In the genomic region with DNA sequence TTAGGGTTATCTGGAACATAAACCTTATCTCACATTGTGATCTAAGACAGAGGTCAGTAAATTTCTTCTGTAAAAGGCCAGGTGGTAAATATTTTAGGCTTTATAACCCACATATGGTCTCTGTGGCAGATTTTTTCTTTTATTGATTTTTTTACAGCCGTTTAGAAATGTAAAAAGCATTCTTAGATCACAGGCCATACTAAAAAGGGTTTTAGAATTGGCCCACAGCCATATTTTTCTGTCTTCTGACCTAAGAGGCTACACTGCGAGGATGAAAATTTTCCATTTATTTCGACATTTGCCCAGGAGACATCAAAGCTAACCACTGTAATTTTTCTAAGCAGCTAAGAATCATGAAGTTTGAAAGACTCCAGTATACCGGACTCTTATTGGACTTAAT, we compare ENCODE assay signal across 30 cellular contexts.
"Had no signal": no experiment of that assay in that cellular context is flagged by ENCODE, and none has a peak within 500 bp of the region (broad histone marks: within the 10 kb centered on the region; RNA-seq: fewer than 3 reads in every experiment).

No MANE protein-coding gene starts in this region.

- H3K36me3 Mint-ChIP-seq: activated naive CD4-positive, alpha-beta T cell treated with anti-CD3 and anti-CD28 coated beads, Interleukin-2, amount 10 ng/mL, durations not matched to agents 7 days and 5 days; activated naive CD8-positive, alpha-beta T cell treated with anti-CD3 and anti-CD28 coated beads, Interleukin-2, amount 10 ng/mL, durations not matched to agents 7 days and 5 days; naive B cell; stimulated activated effector memory CD8-positive, alpha-beta T cell treated with anti-CD3 and anti-CD28 coated beads, Interleukin-12 subunit alpha, Interleukin-12 subunit beta, amount 100 ng/mL, for 72 hours; type B pancreatic cell had no signal

- H3K27ac ChIP-seq: ovary, right lobe of liver, thoracic aorta, uterus, WERI-Rb-1 had no signal

- H3K4me3 ChIP-seq: ovary, right lobe of liver, thoracic aorta, uterus had no signal

- H3K4me1 Mint-ChIP-seq: activated CD4-positive, alpha-beta memory T cell treated with anti-CD3 and anti-CD28 coated beads, Interleukin-2, amount 10 ng/mL, durations not matched to agents 7 days and 5 days; activated naive CD4-positive, alpha-beta T cell treated with anti-CD3 and anti-CD28 coated beads, Interleukin-2, amount 10 ng/mL, durations not matched to agents 7 days and 5 days; activated naive CD8-positive, alpha-beta T cell treated with anti-CD3 and anti-CD28 coated beads, Interleukin-2, amount 10 ng/mL, durations not matched to agents 7 days and 5 days; naive B cell; stimulated activated effector memory CD8-positive, alpha-beta T cell treated with anti-CD3 and anti-CD28 coated beads, Interleukin-12 subunit alpha, Interleukin-12 subunit beta, amount 100 ng/mL, for 72 hours had no signal

- H3K36me3 ChIP-seq: ovary, right lobe of liver, thoracic aorta, uterus, WERI-Rb-1 had no signal

- FAIRE-seq: endothelial cell of umbilical vein, frontal cortex, keratinocyte, small intestine had no signal

- DNase-seq: activated CD4-positive, alpha-beta memory T cell treated with anti-CD3 and anti-CD28 coated beads, Interleukin-2, amount 10 ng/mL, durations not matched to agents 7 days and 5 days; activated CD4-positive, alpha-beta T cell treated with anti-CD3 and anti-CD28 coated beads for 48 hours; activated CD8-positive, alpha-beta memory T cell treated with anti-CD3 and anti-CD28 coated beads, Interleukin-2, amount 50 U/mL, for 48 hours; activated gamma-delta T cell; activated naive CD4-positive, alpha-beta T cell treated with anti-CD3 and anti-CD28 coated beads, Interleukin-2, amount 10 ng/mL, durations not matched to agents 7 days and 5 days; activated naive CD8-positive, alpha-beta T cell treated with anti-CD3 and anti-CD28 coated beads, Interleukin-2, amount 10 ng/mL, durations not matched to agents 7 days and 5 days; activated T-cell treated with anti-CD3 and anti-CD28 coated beads, Interleukin-2, amount 50 U/mL, for 24 hours; amniotic stem cell; caudate nucleus; cortex of kidney; effector memory CD8-positive, alpha-beta T cell; hippocampal formation; left colon; mammary epithelial cell; naive B cell; ovary; right lobe of liver; small intestine; stimulated activated CD4-positive, alpha-beta T cell treated with anti-CD3 and anti-CD28 coated beads, Interleukin-4, amount 100 ng/mL, for 24 hours; uterus; WERI-Rb-1 had no signal

- H3K4me3 Mint-ChIP-seq: activated CD4-positive, alpha-beta memory T cell treated with anti-CD3 and anti-CD28 coated beads, Interleukin-2, amount 10 ng/mL, durations not matched to agents 7 days and 5 days; activated naive CD4-positive, alpha-beta T cell treated with anti-CD3 and anti-CD28 coated beads, Interleukin-2, amount 10 ng/mL, durations not matched to agents 7 days and 5 days; activated naive CD8-positive, alpha-beta T cell treated with anti-CD3 and anti-CD28 coated beads, Interleukin-2, amount 10 ng/mL, durations not matched to agents 7 days and 5 days; activated T-cell treated with anti-CD3 and anti-CD28 coated beads, Interleukin-2, amount 50 U/mL, for 24 hours; effector memory CD8-positive, alpha-beta T cell; naive B cell; stimulated activated effector memory CD8-positive, alpha-beta T cell treated with anti-CD3 and anti-CD28 coated beads, Interleukin-12 subunit alpha, Interleukin-12 subunit beta, amount 100 ng/mL, for 72 hours; stimulated activated naive CD8-positive, alpha-beta T cell treated with anti-CD3 and anti-CD28 coated beads, Interleukin-15, Interleukin-2, amounts not matched to agents 100 ng/mL and 50 ng/mL, for 24 hours; type B pancreatic cell had no signal

- H3K9me3 ChIP-seq: ovary, right lobe of liver, thoracic aorta, uterus had no signal

- H3K27ac Mint-ChIP-seq: activated CD4-positive, alpha-beta memory T cell treated with anti-CD3 and anti-CD28 coated beads, Interleukin-2, amount 10 ng/mL, durations not matched to agents 7 days and 5 days; activated naive CD4-positive, alpha-beta T cell treated with anti-CD3 and anti-CD28 coated beads, Interleukin-2, amount 10 ng/mL, durations not matched to agents 7 days and 5 days; activated naive CD8-positive, alpha-beta T cell treated with anti-CD3 and anti-CD28 coated beads, Interleukin-2, amount 10 ng/mL, durations not matched to agents 7 days and 5 days; activated T-cell treated with anti-CD3 and anti-CD28 coated beads, Interleukin-2, amount 50 U/mL, for 24 hours; effector memory CD8-positive, alpha-beta T cell; naive B cell; progenitor cell of endocrine pancreas; stimulated activated effector memory CD8-positive, alpha-beta T cell treated with anti-CD3 and anti-CD28 coated beads, Interleukin-12 subunit alpha, Interleukin-12 subunit beta, amount 100 ng/mL, for 72 hours; stimulated activated naive CD8-positive, alpha-beta T cell treated with anti-CD3 and anti-CD28 coated beads, Interleukin-15, Interleukin-2, amounts not matched to agents 100 ng/mL and 50 ng/mL, for 24 hours; type B pancreatic cell had no signal

- H3K27me3 ChIP-seq: ovary, right lobe of liver, uterus had no signal

- ATAC-seq: activated CD4-positive, CD25-positive, alpha-beta regulatory T cell treated with anti-CD3 and anti-CD28 coated beads, Interleukin-2, amount 50 U/mL, for 24 hours; effector memory CD8-positive, alpha-beta T cell; left colon; right lobe of liver; stimulated activated effector memory CD8-positive, alpha-beta T cell treated with anti-CD3 and anti-CD28 coated beads, Interleukin-12 subunit alpha, Interleukin-12 subunit beta, amount 100 ng/mL, for 72 hours had no signal

- H3K4me1 ChIP-seq: right lobe of liver, uterus had no signal

- H3K27me3 Mint-ChIP-seq: activated CD4-positive, alpha-beta memory T cell treated with anti-CD3 and anti-CD28 coated beads, Interleukin-2, amount 10 ng/mL, durations not matched to agents 7 days and 5 days; activated naive CD4-positive, alpha-beta T cell treated with anti-CD3 and anti-CD28 coated beads, Interleukin-2, amount 10 ng/mL, durations not matched to agents 7 days and 5 days; activated T-cell treated with anti-CD3 and anti-CD28 coated beads, Interleukin-2, amount 50 U/mL, for 24 hours; effector memory CD8-positive, alpha-beta T cell; naive B cell; progenitor cell of endocrine pancreas; stimulated activated naive CD8-positive, alpha-beta T cell treated with anti-CD3 and anti-CD28 coated beads, Interleukin-15, Interleukin-2, amounts not matched to agents 100 ng/mL and 50 ng/mL, for 24 hours; type B pancreatic cell had no signal
